Comparison of ENCODE assay signal across 10 cellular contexts in the genomic region with DNA sequence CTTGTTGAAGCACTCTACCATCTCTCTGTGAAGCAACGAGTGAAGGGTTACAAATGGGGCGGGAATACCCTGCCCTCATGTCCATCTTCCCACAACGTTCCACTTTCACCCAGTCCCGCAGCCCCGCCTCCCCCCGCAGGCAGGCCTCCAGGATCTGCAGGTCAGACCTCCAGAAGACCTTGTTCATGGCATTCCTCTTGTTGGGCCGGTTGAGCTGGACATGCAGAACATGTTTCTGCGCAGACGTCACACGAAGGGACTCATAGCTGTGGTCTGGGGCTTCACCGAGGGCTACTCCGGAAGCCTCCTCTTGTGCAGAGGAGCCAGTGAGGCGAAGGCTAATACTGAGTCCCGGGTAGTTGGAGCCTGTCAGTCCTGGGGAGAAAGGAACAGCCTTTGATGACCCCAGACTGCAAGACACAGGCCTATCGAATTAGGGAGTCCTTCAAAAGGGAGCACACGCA. TPM values are rescaled to one million over a fixed set of nuclear protein-coding genes. Genes with fewer than 3 reads are reported as not detected.
DNase-seq lines count a peak whose midpoint lies in the region; ATAC-seq and TF ChIP-seq lines count a peak whose summit lies in the region.
"Had no signal": no experiment of that assay in that cellular context is flagged by ENCODE, and none has a peak within 500 bp of the region (broad histone marks: within the 10 kb centered on the region; RNA-seq: fewer than 3 reads in every experiment).

No MANE protein-coding gene starts in this region.

- peaks cover 21 to 25% of the 10 kb centered on the region in 2 experiments for H3K4me1 ChIP-seq in neutrophil (ENCODE audit: control insufficient read depth in 1 of 2, insufficient read depth in 1 of 2, low read depth in 1 of 2, low read length in 1 of 2)

- ATAC-seq in HG02571 (IDR thresholded peaks at IDR 0.05; ENCODE audit: unreplicated experiment): peak; percentile 46
- ATAC-seq in activated naive CD4-positive, alpha-beta T cell treated with anti-CD3 and anti-CD28 coated beads, Interleukin-2, amount 50 U/mL, for 72 hours: peak; percentile 19 to 83

- peaks cover 6 to 16% of the 10 kb centered on the region in 2 donors for H3K36me3 Mint-ChIP-seq in activated naive CD4-positive, alpha-beta T cell treated with anti-CD3 and anti-CD28 coated beads, Interleukin-2, amount 50 U/mL, for 72 hours

- no peaks in the 10 kb centered on the region for H3K9me3 Mint-ChIP-seq in activated naive CD4-positive, alpha-beta T cell treated with anti-CD3 and anti-CD28 coated beads, Interleukin-2, amount 50 U/mL, for 72 hours

- H3K4me3 ChIP-seq in neutrophil (ENCODE audit: low read depth in 1 of 2, low read length in 1 of 2): peak overlapping the region; percentile 89 to 90

- H3K36me3 ChIP-seq in neutrophil: peaks cover 18% of the 10 kb centered on the region

- H3K27me3 ChIP-seq in neutrophil: no peaks in the 10 kb centered on the region

- peak overlapping the region; percentile 94 to 97 for H3K27ac Mint-ChIP-seq in activated naive CD4-positive, alpha-beta T cell treated with anti-CD3 and anti-CD28 coated beads, Interleukin-2, amount 50 U/mL, for 72 hours

- H3K9me3 ChIP-seq in neutrophil: no peaks in the 10 kb centered on the region

- DNase-seq in A172 (ENCODE audit: low spot score) (peak; percentile 94), GM03348 (ENCODE audit: low spot score) (peak; percentile 84), MV-4-11 (lab: John Stamatoyannopoulos, UW) (peak; percentile 70), glomerular visceral epithelial cell (ENCODE audit: extremely low spot score) (peak; percentile 97), NCI-H1048 (lab: John Stamatoyannopoulos, UW) (no peak)
- peak in 1 of 2 donors; percentile 77 for DNase-seq in activated naive CD4-positive, alpha-beta T cell treated with anti-CD3 and anti-CD28 coated beads, Interleukin-2, amount 50 U/mL, for 72 hours (ENCODE audit: low spot score in 2 of 2)

- peak overlapping the region; percentile 76 for H3K27ac ChIP-seq in neutrophil

- TF ChIP-seq CTCF in neutrophil (IDR thresholded peaks at IDR 0.05): no peak

RNA-seq across cellular contexts. Expression of gene ECH1, which starts 0.4 kb away (rescaled TPM):
- total RNA-seq in A172 (2014; rRNA removed; shearing (Covaris generic)): 37.1 and 39.7 TPM in 2 replicates
- 100 to 1,000 TPM; 129 to 170 TPM for total RNA-seq in activated naive CD4-positive, alpha-beta T cell treated with anti-CD3 and anti-CD28 coated beads, Interleukin-2, amount 50 U/mL, for 72 hours

RNA-seq across cellular contexts. Expression of gene LGALS4, which starts 18.4 kb away (rescaled TPM):
- total RNA-seq in A172 (2014; rRNA removed; shearing (Covaris generic)): not detected in 2 replicates
- total RNA-seq in activated naive CD4-positive, alpha-beta T cell treated with anti-CD3 and anti-CD28 coated beads, Interleukin-2, amount 50 U/mL, for 72 hours: under 1 TPM; 0.59 to 0.66 TPM
- total RNA-seq: NCI-H460 had no signal

RNA-seq across cellular contexts. Expression of gene HNRNPL, which starts 18.6 kb away (rescaled TPM):
- total RNA-seq in A172 (2014; rRNA removed; shearing (Covaris generic)): 296 and 354 TPM in 2 replicates
- 100 to 1,000 TPM; 658 to 720 TPM for total RNA-seq in activated naive CD4-positive, alpha-beta T cell treated with anti-CD3 and anti-CD28 coated beads, Interleukin-2, amount 50 U/mL, for 72 hours

RNA-seq across cellular contexts. Expression of gene LGALS7B, which starts 42.2 kb away (rescaled TPM):
- not detected in 2 replicates for total RNA-seq in A172 (2014; rRNA removed; shearing (Covaris generic))
- total RNA-seq in activated naive CD4-positive, alpha-beta T cell treated with anti-CD3 and anti-CD28 coated beads, Interleukin-2, amount 50 U/mL, for 72 hours: not detected
- total RNA-seq: NCI-H460, subcutaneous adipose tissue had no signal

RNA-seq across cellular contexts. Expression of gene RINL, which starts 46.9 kb away (rescaled TPM):
- total RNA-seq in A172 (2014; rRNA removed; shearing (Covaris generic)): 3.9 and 5.7 TPM in 2 replicates
- 100 to 1,000 TPM; 105 to 137 TPM for total RNA-seq in activated naive CD4-positive, alpha-beta T cell treated with anti-CD3 and anti-CD28 coated beads, Interleukin-2, amount 50 U/mL, for 72 hours
